In the genomic region with DNA sequence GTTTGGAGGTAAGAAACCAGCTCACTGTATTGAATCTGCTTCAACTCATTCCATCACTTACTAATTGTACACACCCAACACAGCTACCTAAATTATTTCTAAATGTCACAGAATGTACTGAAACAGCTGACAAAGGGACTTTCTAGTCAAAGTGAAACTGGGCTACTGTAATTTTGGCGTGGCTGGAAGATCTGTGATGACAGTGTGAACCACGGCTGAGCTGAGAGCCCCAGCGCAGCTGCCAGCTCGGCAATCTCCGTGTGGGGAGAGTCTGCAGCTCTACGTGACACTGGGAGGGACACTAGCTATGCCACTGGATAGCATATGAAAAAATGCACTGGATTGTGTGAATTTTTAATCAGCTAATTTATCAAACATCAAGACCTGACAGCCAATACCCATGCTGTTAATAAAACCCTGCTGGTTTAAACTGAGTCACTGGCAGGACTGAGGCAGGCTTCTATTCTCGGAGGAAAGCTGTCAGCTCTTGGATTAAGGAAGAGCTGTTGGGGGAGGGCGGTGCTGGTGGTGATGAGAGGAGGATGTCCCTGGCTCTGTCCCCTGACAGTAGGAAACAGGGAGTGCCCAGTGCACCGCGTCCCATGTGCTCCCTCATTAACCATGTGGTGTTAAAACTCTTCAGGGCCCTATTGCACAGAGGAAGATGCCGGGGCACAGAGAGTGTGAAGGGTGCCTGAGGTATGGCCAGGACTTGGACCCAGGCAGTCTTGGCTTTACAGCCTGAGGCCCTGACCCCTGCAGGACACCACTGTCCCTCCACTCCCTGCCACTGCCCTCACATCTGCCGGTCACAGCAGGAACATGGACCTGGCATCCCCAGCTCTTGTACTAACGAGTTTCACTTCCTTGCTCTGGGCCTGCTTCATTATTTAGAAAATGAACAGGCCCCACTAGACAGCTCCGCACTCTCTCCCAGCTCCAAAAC, we compare ENCODE assay signal across 10 cellular contexts. TPM values are rescaled to one million over a fixed set of nuclear protein-coding genes. Genes with fewer than 3 reads are reported as not detected.
A peak's percentile ranks its signal among the peaks of the same experiment; 100 is the strongest.
DNase-seq lines count a peak whose midpoint lies in the region; ATAC-seq and TF ChIP-seq lines count a peak whose summit lies in the region.
"Had no signal": no experiment of that assay in that cellular context is flagged by ENCODE, and none has a peak within 500 bp of the region (broad histone marks: within the 10 kb centered on the region; RNA-seq: fewer than 3 reads in every experiment).

No MANE protein-coding gene starts in this region.

- peak overlapping the region; percentile 6 for H3K4me3 ChIP-seq in GM12875 (ENCODE audit: low read depth, low read length)
- H3K4me3 ChIP-seq in coronary artery = peak overlapping the region; percentile 43
- H3K4me3 ChIP-seq in osteoblast (ENCODE audit: insufficient read depth, low read length) = peak overlapping the region; percentile 1

- ATAC-seq in GM21423 (IDR thresholded peaks at IDR 0.05; ENCODE audit: unreplicated experiment) (peak; percentile 60), HG03575 (IDR thresholded peaks at IDR 0.05; ENCODE audit: extremely low read depth, insufficient number of reproducible peaks, low FRiP score, unreplicated experiment) (peak; percentile 72)

- no peak overlapping the region for H3K4me3 Mint-ChIP-seq in mesothelial cell of epicardium

- no peak overlapping the region for H2AFZ ChIP-seq in osteoblast (ENCODE audit: low read length)

- no peaks in the 10 kb centered on the region for H3K9me3 ChIP-seq in osteoblast (ENCODE audit: low read depth, low read length)

- TF ChIP-seq CTCF in GM12875 (IDR thresholded peaks at IDR 0.05; ENCODE audit: borderline replicate concordance, insufficient read depth, low read depth, low read length) (no peak), coronary artery (IDR thresholded peaks at IDR 0.05) (no peak), osteoblast (IDR thresholded peaks at IDR 0.05; ENCODE audit: extremely low read depth, low read depth, low read length) (no peak), mesothelial cell of epicardium (IDR thresholded peaks at IDR 0.05; ENCODE audit: unreplicated experiment) (no peak)

- H3K4me1 Mint-ChIP-seq in mesothelial cell of epicardium = no peaks in the 10 kb centered on the region

- H3K36me3 Mint-ChIP-seq in mesothelial cell of epicardium = peaks cover 38% of the 10 kb centered on the region

- no peaks in the 10 kb centered on the region for H3K9me3 Mint-ChIP-seq in mesothelial cell of epicardium

- peaks cover 70% of the 10 kb centered on the region for H3K79me2 ChIP-seq in osteoblast (ENCODE audit: insufficient read depth, low read length)

- H4K20me1 ChIP-seq in osteoblast (ENCODE audit: insufficient read depth, low read length) = peaks cover 4% of the 10 kb centered on the region

- no peaks in the 10 kb centered on the region for H3K27me3 ChIP-seq in osteoblast (ENCODE audit: insufficient read depth, low read length)

- H3K27ac ChIP-seq in coronary artery = peak overlapping the region; percentile 42 to 82
- H3K27ac ChIP-seq in osteoblast (ENCODE audit: low read depth, low read length) = peak overlapping the region; percentile 76

- H3K4me1 ChIP-seq in osteoblast (ENCODE audit: insufficient read depth, low read length) = peaks cover 20% of the 10 kb centered on the region

- no peak for DNase-seq in coronary artery (ENCODE audit: low spot score)
- peak; percentile 80 for DNase-seq in osteoblast (ENCODE audit: insufficient read length, low spot score, missing footprints)
- DNase-seq in NCI-H446 treated with DMSO at 0.1 percent for 48 hours (lab: John Stamatoyannopoulos, UW) = no peak
- DNase-seq in GF-D8 (lab: John Stamatoyannopoulos, UW) = no peak
- DNase-seq in mesothelial cell of epicardium (ENCODE audit: low spot score in 2 of 2, unreplicated experiment in 2 of 2) = no peak

- H3K36me3 ChIP-seq in osteoblast (ENCODE audit: insufficient read depth, low read length) = peaks cover 29% of the 10 kb centered on the region

- H3K4me2 ChIP-seq in osteoblast (ENCODE audit: insufficient read depth, low read length) = peak overlapping the region; percentile 62

- H3K27me3 Mint-ChIP-seq in mesothelial cell of epicardium (ENCODE audit: low read depth) = no peaks in the 10 kb centered on the region

- no peak overlapping the region for H3K27ac Mint-ChIP-seq in mesothelial cell of epicardium

RNA-seq across cellular contexts. Expression of a gene that starts 13.3 kb away (rescaled TPM):
- 46.6 and 52.5 TPM in 2 replicates for total RNA-seq in osteoblast
- total RNA-seq in mesothelial cell of epicardium = 26.1 to 26.6 TPM (median 26.5 TPM) in 3 replicates

RNA-seq across cellular contexts. Expression of a gene that starts 42.8 kb away (rescaled TPM):
- total RNA-seq in osteoblast (not detected in 2 replicates), mesothelial cell of epicardium (1.3 to 1.6 TPM (median 1.5 TPM) in 3 replicates)
- total RNA-seq: glomerular endothelial cell, NCI-H460 had no signal
